In the genomic region with DNA sequence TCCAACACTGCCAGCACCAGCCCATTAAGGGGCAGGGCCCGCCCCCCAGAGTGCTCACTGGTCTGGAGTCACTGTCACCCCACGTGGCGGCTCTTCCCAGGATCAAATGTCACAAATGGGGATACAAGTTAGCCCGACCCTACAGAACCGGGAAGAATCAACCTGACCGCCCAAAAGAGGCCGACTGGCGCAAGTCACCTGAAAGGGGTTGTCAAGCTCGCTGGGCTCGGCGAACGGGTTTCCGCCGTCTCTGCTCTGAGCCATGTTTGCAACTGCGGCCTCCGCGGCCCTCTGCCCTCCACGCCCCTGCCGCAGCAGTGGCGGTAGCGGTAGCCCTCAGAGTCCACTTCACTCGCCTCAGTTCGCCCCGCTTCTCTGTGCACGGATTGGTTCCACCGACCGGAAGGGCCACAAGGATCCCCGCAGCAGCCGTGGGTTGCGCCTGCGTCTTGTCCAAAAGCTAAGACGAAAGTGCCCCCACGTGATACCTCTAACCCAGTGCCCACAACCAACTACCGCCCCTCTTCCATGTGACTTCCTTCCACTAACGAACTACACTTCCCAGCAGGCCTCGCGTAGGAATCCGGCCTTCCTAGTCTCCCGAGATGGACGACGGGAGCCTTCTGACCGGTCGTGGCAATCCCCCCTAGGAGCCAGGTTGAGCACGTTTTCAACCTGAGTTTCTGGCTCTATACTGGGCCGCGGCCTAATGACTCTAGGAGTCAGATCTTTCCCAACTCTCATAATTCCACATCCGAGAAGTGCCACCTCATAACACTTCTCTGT, we compare ENCODE assay signal across 8 cellular contexts. TPM values are rescaled to one million over a fixed set of nuclear protein-coding genes. Genes with fewer than 3 reads are reported as not detected.
A peak's percentile ranks its signal among the peaks of the same experiment; 100 is the strongest.
DNase-seq lines count a peak whose midpoint lies in the region; ATAC-seq and TF ChIP-seq lines count a peak whose summit lies in the region.

A gene (minus strand): TSS at position 473 of the 786 bp plus-strand sequence. CDS start 209 bp downstream, at position 264.

- H3K9ac ChIP-seq in parathyroid adenoma = peak within 1 kb of the TSS; percentile 19

- peak within 1 kb of the TSS; percentile 75 for H2AFZ ChIP-seq in parathyroid adenoma

- ATAC-seq in HG02759 (IDR thresholded peaks at IDR 0.05; ENCODE audit: unreplicated experiment) (peak; percentile 91), Right ventricle myocardium superior (ENCODE audit: poor library complexity) (peak; percentile 97)

- intact Hi-C loops in Right ventricle myocardium superior (cut with DNase I) = no loop called here

- H3K27ac ChIP-seq in parathyroid adenoma = peak within 1 kb of the TSS; percentile 80
- H3K27ac ChIP-seq in tibial nerve = peak within 1 kb of the TSS; percentile 60 to 95 (median 86)

- H3K4me1 ChIP-seq in parathyroid adenoma = no peaks in the 10 kb centered on the region
- peaks cover 0 to 24% (median 13%) of the 10 kb centered on the region in 4 donors for H3K4me1 ChIP-seq in tibial nerve

- TF ChIP-seq EP300 in tibial nerve (IDR thresholded peaks at IDR 0.05) = peak; percentile 93 to 94

- peak; percentile 95 for DNase-seq in GM12864 (ENCODE audit: low read depth)
- DNase-seq in NCI-H1417 (lab: John Stamatoyannopoulos, UW) = peak; percentile 95 to 100 (median 99)
- peak; percentile 84 to 94 for DNase-seq in SW 1271 (lab: John Stamatoyannopoulos, UW)
- DNase-seq in activated naive CD8-positive, alpha-beta T cell treated with anti-CD3 and anti-CD28 coated beads, Interleukin-2, amount 50 U/mL, for 16 hours (ENCODE audit: low read depth, low spot score) = peak; percentile 72
- DNase-seq in Right ventricle myocardium superior = peak; percentile 96
- DNase-seq in tibial nerve (ENCODE audit: low spot score in 2 of 2) = peak; percentile 89 to 97

- H3K9me3 ChIP-seq in parathyroid adenoma (ENCODE audit: control insufficient read depth, low read length) (no peaks in the 10 kb centered on the region), tibial nerve (no peaks in the 10 kb centered on the region)

- H3K27me3 ChIP-seq in parathyroid adenoma (ENCODE audit: control insufficient read depth, insufficient read depth, low read length) (no peaks in the 10 kb centered on the region), tibial nerve (no peaks in the 10 kb centered on the region)

- H3K4me2 ChIP-seq in parathyroid adenoma (ENCODE audit: low read length) = peak within 1 kb of the TSS; percentile 98

- H3K36me3 ChIP-seq in parathyroid adenoma (ENCODE audit: control insufficient read depth, insufficient read depth, low read length) (no peaks in the 10 kb centered on the region), tibial nerve (peaks cover 0 to 73% (median 44%) of the 10 kb centered on the region in 3 donors)

- peak within 1 kb of the TSS; percentile 89 for H3K4me3 ChIP-seq in GM12864 (ENCODE audit: low read depth, low read length)
- peak within 1 kb of the TSS; percentile 92 for H3K4me3 ChIP-seq in parathyroid adenoma (ENCODE audit: low read depth, low read length)
- peak within 1 kb of the TSS; percentile 56 to 92 (median 80) for H3K4me3 ChIP-seq in tibial nerve

- TF ChIP-seq CTCF in GM12864 (IDR thresholded peaks at IDR 0.05; ENCODE audit: low read depth, low read length, missing control alignments) (no peak), parathyroid adenoma (IDR thresholded peaks at IDR 0.05) (no peak), tibial nerve (IDR thresholded peaks at IDR 0.05) (peak in 1 of 5 experiments; percentile 32)

- no peaks in the 10 kb centered on the region for H3K79me2 ChIP-seq in parathyroid adenoma

- 0 to 1% methylated on average over 22 to 41 of the region's 47 CpGs for WGBS in tibial nerve, 2 donors

- peak; percentile 6 to 65 for TF ChIP-seq POLR2A in tibial nerve (IDR thresholded peaks at IDR 0.05)

RNA-seq across cellular contexts. Expression of the gene that starts here (rescaled TPM):
- 56.8 TPM for total RNA-seq in Right ventricle myocardium superior
- 10 to 100 TPM; 54.5 to 91.1 (median 65.2) TPM for total RNA-seq in tibial nerve

Comparison
In these comparisons a context has a peak if more than half of its experiments do, and no peak if none do; other contexts are left out.
1. Peak in every context shown above with its lines: DNase-seq, ATAC-seq, H3K4me3 ChIP-seq and H3K27ac ChIP-seq.